21 cellular contexts compared by ENCODE assay signal in the genomic region with DNA sequence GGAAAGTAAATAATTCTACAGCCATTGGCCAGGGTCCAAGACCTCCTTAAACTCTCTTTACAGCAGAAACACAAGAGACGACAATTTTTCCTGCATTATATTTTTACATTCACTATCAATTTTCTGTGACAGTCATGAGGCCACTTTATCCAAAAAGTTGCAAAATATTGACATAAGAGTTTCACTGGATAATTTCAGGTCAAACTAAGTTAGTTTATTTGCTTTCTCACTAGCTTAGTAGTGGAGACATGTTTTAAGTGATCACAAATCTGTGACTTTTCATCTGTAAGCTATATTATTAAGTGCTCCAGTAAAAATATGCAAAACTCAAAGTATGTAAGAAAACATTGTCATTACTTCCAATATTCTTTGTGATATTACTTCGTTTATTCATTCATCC.
"Had no signal": no experiment of that assay in that cellular context is flagged by ENCODE, and none has a peak within 500 bp of the region (broad histone marks: within the 10 kb centered on the region; RNA-seq: fewer than 3 reads in every experiment).

No MANE protein-coding gene starts in this region.

- H3K9me3 ChIP-seq: colonic mucosa, esophagus muscularis mucosa, gastroesophageal sphincter, heart left ventricle, left lung, lower lobe of right lung had no signal

- H3K4me3 Mint-ChIP-seq: dendritic cell treated with granulocyte-macrophage colony-stimulating factor and Interleukin-4, amounts not matched to agents 40 ng/mL and 50 ng/mL, for 4 days; effector memory CD8-positive, alpha-beta T cell; immature natural killer cell; naive thymus-derived CD4-positive, alpha-beta T cell had no signal

- ATAC-seq: effector memory CD8-positive, alpha-beta T cell; foreskin keratinocyte; gastroesophageal sphincter; heart left ventricle; left colon; left lung; lower lobe of right lung; naive thymus-derived CD4-positive, alpha-beta T cell had no signal

- H3K27me3 ChIP-seq: colonic mucosa, esophagus muscularis mucosa, foreskin keratinocyte, gastroesophageal sphincter, heart left ventricle, hepatocyte, left lung had no signal

- H3K4me3 ChIP-seq: colonic mucosa, esophagus muscularis mucosa, gastroesophageal sphincter, heart left ventricle, hepatocyte, left lung, lower lobe of right lung had no signal

- H3K27ac Mint-ChIP-seq: dendritic cell treated with granulocyte-macrophage colony-stimulating factor and Interleukin-4, amounts not matched to agents 40 ng/mL and 50 ng/mL, for 4 days; effector memory CD8-positive, alpha-beta T cell; immature natural killer cell; naive thymus-derived CD4-positive, alpha-beta T cell had no signal

- H3K4me1 ChIP-seq: colonic mucosa, esophagus muscularis mucosa, foreskin keratinocyte, gastroesophageal sphincter, heart left ventricle, left lung, lower lobe of right lung had no signal

- H3K36me3 ChIP-seq: colonic mucosa, esophagus muscularis mucosa, gastroesophageal sphincter, heart left ventricle, left lung, lower lobe of right lung had no signal

- H3K9me3 Mint-ChIP-seq: dendritic cell treated with granulocyte-macrophage colony-stimulating factor and Interleukin-4, amounts not matched to agents 40 ng/mL and 50 ng/mL, for 4 days had no signal

- H3K4me1 Mint-ChIP-seq: immature natural killer cell; naive thymus-derived CD4-positive, alpha-beta T cell had no signal

- H3K27ac ChIP-seq: colonic mucosa, esophagus muscularis mucosa, foreskin keratinocyte, gastroesophageal sphincter, heart left ventricle, hepatocyte, left lung, lower lobe of right lung had no signal

- H3K4me2 ChIP-seq: hepatocyte had no signal

- DNase-seq: colonic mucosa; cortex of kidney; effector CD8-positive, alpha-beta T cell; effector memory CD8-positive, alpha-beta T cell; foreskin keratinocyte; heart left ventricle; hypothalamus; immature natural killer cell; kidney; left colon; left lung; lower lobe of right lung; mesenchymal stem cell; midbrain; naive thymus-derived CD4-positive, alpha-beta T cell had no signal

- H3K27me3 Mint-ChIP-seq: dendritic cell treated with granulocyte-macrophage colony-stimulating factor and Interleukin-4, amounts not matched to agents 40 ng/mL and 50 ng/mL, for 4 days; effector memory CD8-positive, alpha-beta T cell had no signal

- FAIRE-seq: endothelial cell of umbilical vein, frontal cortex, kidney had no signal

- H3K36me3 Mint-ChIP-seq: immature natural killer cell; naive thymus-derived CD4-positive, alpha-beta T cell had no signal

- H2AFZ ChIP-seq: hepatocyte had no signal

- H3K79me2 ChIP-seq: hepatocyte had no signal
